8 cellular contexts compared by ENCODE assay signal in the genomic region with DNA sequence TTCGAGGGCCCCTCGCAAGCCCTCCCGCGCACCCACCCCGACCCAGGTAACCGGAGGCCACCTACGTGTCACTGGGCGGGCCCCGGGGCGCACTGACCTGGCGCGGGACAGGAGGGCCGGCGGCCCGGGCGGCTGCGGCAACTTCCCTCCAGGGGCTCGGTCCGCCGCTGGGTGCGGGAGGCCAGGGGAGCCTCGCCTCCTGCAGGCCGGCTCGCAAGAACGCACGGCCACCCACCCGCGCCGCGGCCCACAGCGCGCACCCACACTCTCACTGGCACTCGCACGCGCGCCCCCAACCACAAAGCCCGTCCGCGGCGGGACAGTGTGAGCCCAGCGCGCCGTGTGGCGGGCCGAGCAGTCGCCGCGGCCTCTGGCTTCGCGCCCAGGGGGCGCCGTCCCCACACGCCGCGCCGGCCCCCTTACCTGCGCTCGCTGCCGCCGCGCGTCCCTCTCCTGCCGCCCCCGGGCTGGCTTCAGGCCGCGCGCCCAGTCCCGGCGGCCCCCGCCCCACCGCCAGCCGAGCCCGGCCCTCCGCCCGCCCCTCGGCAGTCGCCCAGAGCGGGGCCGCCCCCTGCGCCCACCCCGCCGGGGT. TPM values are rescaled to one million over a fixed set of nuclear protein-coding genes. Genes with fewer than 3 reads are reported as not detected.
DNase-seq lines count a peak whose midpoint lies in the region; ATAC-seq and TF ChIP-seq lines count a peak whose summit lies in the region.

No MANE protein-coding gene starts in this region.

- DNase-seq in GM13976 (ENCODE audit: low spot score) (peak; percentile 75), hepatocyte (ENCODE audit: low spot score) (peak; percentile 88), sigmoid colon (peak; percentile 76), NCI-H774 (lab: John Stamatoyannopoulos, UW) (no peak), NCI-H146 (lab: John Stamatoyannopoulos, UW) (no peak)
- DNase-seq in activated CD8-positive, alpha-beta T cell treated with anti-CD3 and anti-CD28 coated beads, Interleukin-2, amount 10 ng/mL, durations not matched to agents 7 days and 5 days = no peak
- no peak for DNase-seq in activated CD4-positive, alpha-beta memory T cell treated with anti-CD3 and anti-CD28 coated beads for 36 hours

- peaks cover 10% of the 10 kb centered on the region for H3K4me1 Mint-ChIP-seq in activated CD8-positive, alpha-beta T cell treated with anti-CD3 and anti-CD28 coated beads, Interleukin-2, amount 10 ng/mL, durations not matched to agents 7 days and 5 days (ENCODE audit: low read depth)
- H3K4me1 Mint-ChIP-seq in activated CD4-positive, alpha-beta memory T cell treated with anti-CD3 and anti-CD28 coated beads for 36 hours (ENCODE audit: low read depth) = peaks cover 10% of the 10 kb centered on the region

- H3K27me3 ChIP-seq in hepatocyte (no peaks in the 10 kb centered on the region), sigmoid colon (peaks cover 12 to 52% (median 18%) of the 10 kb centered on the region in 3 donors)

- H3K27ac ChIP-seq in hepatocyte = peak overlapping the region; percentile 91
- H3K27ac ChIP-seq in sigmoid colon = peak overlapping the region; percentile 79 to 85 (median 83)

- H3K4me3 Mint-ChIP-seq in activated CD8-positive, alpha-beta T cell treated with anti-CD3 and anti-CD28 coated beads, Interleukin-2, amount 10 ng/mL, durations not matched to agents 7 days and 5 days = no peak overlapping the region
- no peak overlapping the region for H3K4me3 Mint-ChIP-seq in activated CD4-positive, alpha-beta memory T cell treated with anti-CD3 and anti-CD28 coated beads for 36 hours

- peak; percentile 62 for ATAC-seq in HG03280 (IDR thresholded peaks at IDR 0.05; ENCODE audit: unreplicated experiment)
- peak; percentile 60 for ATAC-seq in activated CD8-positive, alpha-beta T cell treated with anti-CD3 and anti-CD28 coated beads, Interleukin-2, amount 10 ng/mL, durations not matched to agents 7 days and 5 days

- H3K4me3 ChIP-seq in hepatocyte (peak overlapping the region; percentile 80), sigmoid colon (peak overlapping the region; percentile 39 to 64 (median 57))

- peaks cover 21% of the 10 kb centered on the region for H4K20me1 ChIP-seq in hepatocyte (ENCODE audit: insufficient read depth, poor library complexity, severe bottlenecking)

- intact Hi-C loops in sigmoid colon (cut with DNase I) = loop anchor here (5.0 to 10.0 kb wide), 4 partner anchors 143 to 383 kb away; no protein-coding TSS in a partner anchor
- intact Hi-C loops in activated CD4-positive, alpha-beta memory T cell treated with anti-CD3 and anti-CD28 coated beads for 36 hours (cut with micrococcal nuclease) = loop anchor here (5.0 kb wide), 1 partner anchor 259 kb away; no protein-coding TSS in a partner anchor

- TF ChIP-seq CTCF in GM13976 (IDR thresholded peaks at IDR 0.05; ENCODE audit: borderline replicate concordance, control extremely low read depth, extremely low read depth, insufficient read depth, missing control alignments) (peak; percentile 36), hepatocyte (IDR thresholded peaks at IDR 0.05; ENCODE audit: poor library complexity) (peak; percentile 33), sigmoid colon (IDR thresholded peaks at IDR 0.05) (no peak)

- peak overlapping the region; percentile 91 for H3K4me2 ChIP-seq in hepatocyte

- H3K9me3 Mint-ChIP-seq in activated CD8-positive, alpha-beta T cell treated with anti-CD3 and anti-CD28 coated beads, Interleukin-2, amount 10 ng/mL, durations not matched to agents 7 days and 5 days (ENCODE audit: insufficient read depth) = no peaks in the 10 kb centered on the region
- H3K9me3 Mint-ChIP-seq in activated CD4-positive, alpha-beta memory T cell treated with anti-CD3 and anti-CD28 coated beads for 36 hours = no peaks in the 10 kb centered on the region

- under 1% methylated on average over 23 of the region's 82 CpGs for WGBS in hepatocyte (ENCODE audit: low lambda C conversion rate, missing lambda C conversion rate)
- 1% methylated on average over 82 of the region's 82 CpGs for WGBS in sigmoid colon, 2 donors

- H3K9me2 ChIP-seq in hepatocyte (replicated peaks; ENCODE audit: insufficient read depth) = no peaks in the 10 kb centered on the region

- in situ Hi-C loops in GM13976 (cut with MboI; ENCODE audit: low sequenced_read_pairs, unreplicated experiment) = no loop called here

- H3K27ac Mint-ChIP-seq in activated CD8-positive, alpha-beta T cell treated with anti-CD3 and anti-CD28 coated beads, Interleukin-2, amount 10 ng/mL, durations not matched to agents 7 days and 5 days = no peak overlapping the region
- H3K27ac Mint-ChIP-seq in activated CD4-positive, alpha-beta memory T cell treated with anti-CD3 and anti-CD28 coated beads for 36 hours = no peak overlapping the region

- H3K79me2 ChIP-seq in hepatocyte = peaks cover 43% of the 10 kb centered on the region

- TF ChIP-seq EP300 in sigmoid colon (IDR thresholded peaks at IDR 0.05) = no peak

- TF ChIP-seq POLR2A in sigmoid colon (IDR thresholded peaks at IDR 0.05) = no peak

- no peaks in the 10 kb centered on the region for H3K36me3 ChIP-seq in hepatocyte (replicated peaks; ENCODE audit: insufficient read depth, low read depth)
- H3K36me3 ChIP-seq in sigmoid colon = no peaks in the 10 kb centered on the region

- CTCF ChIA-PET in activated CD8-positive, alpha-beta T cell treated with anti-CD3 and anti-CD28 coated beads, Interleukin-2, amount 10 ng/mL, durations not matched to agents 7 days and 5 days (lab: Charles Lee) = no interaction called here
- CTCF ChIA-PET in activated CD4-positive, alpha-beta memory T cell treated with anti-CD3 and anti-CD28 coated beads for 36 hours (lab: Charles Lee) = no interaction called here

- H3K9me3 ChIP-seq in hepatocyte (ENCODE audit: low read depth) (no peaks in the 10 kb centered on the region), sigmoid colon (no peaks in the 10 kb centered on the region)

- POLR2A ChIA-PET in activated CD8-positive, alpha-beta T cell treated with anti-CD3 and anti-CD28 coated beads, Interleukin-2, amount 10 ng/mL, durations not matched to agents 7 days and 5 days (lab: Charles Lee) = no interaction called here
- POLR2A ChIA-PET in activated CD4-positive, alpha-beta memory T cell treated with anti-CD3 and anti-CD28 coated beads for 36 hours (lab: Charles Lee) = no interaction called here

- H3K4me1 ChIP-seq in hepatocyte (ENCODE audit: insufficient read depth) = peaks cover 18% of the 10 kb centered on the region
- H3K4me1 ChIP-seq in sigmoid colon = peaks cover 0 to 18% (median 12%) of the 10 kb centered on the region in 4 donors

- peaks cover 6% of the 10 kb centered on the region for H3K36me3 Mint-ChIP-seq in activated CD8-positive, alpha-beta T cell treated with anti-CD3 and anti-CD28 coated beads, Interleukin-2, amount 10 ng/mL, durations not matched to agents 7 days and 5 days (ENCODE audit: low read depth)
- H3K36me3 Mint-ChIP-seq in activated CD4-positive, alpha-beta memory T cell treated with anti-CD3 and anti-CD28 coated beads for 36 hours = no peaks in the 10 kb centered on the region

- H2AFZ ChIP-seq in hepatocyte = peak overlapping the region; percentile 83

- H3K27me3 Mint-ChIP-seq in activated CD8-positive, alpha-beta T cell treated with anti-CD3 and anti-CD28 coated beads, Interleukin-2, amount 10 ng/mL, durations not matched to agents 7 days and 5 days (ENCODE audit: low read depth) = peaks cover 28% of the 10 kb centered on the region
- peaks cover 32% of the 10 kb centered on the region for H3K27me3 Mint-ChIP-seq in activated CD4-positive, alpha-beta memory T cell treated with anti-CD3 and anti-CD28 coated beads for 36 hours

RNA-seq across cellular contexts. Expression of a gene that starts 0.4 kb away (rescaled TPM):
- not detected for total RNA-seq in activated CD8-positive, alpha-beta T cell treated with anti-CD3 and anti-CD28 coated beads, Interleukin-2, amount 10 ng/mL, durations not matched to agents 7 days and 5 days
- total RNA-seq in hepatocyte = 36.8 and 45.9 TPM in 2 replicates
- polyA plus RNA-seq in hepatocyte = 20.2 and 24.2 TPM in 2 replicates
- total RNA-seq in sigmoid colon = 10 to 100 TPM; 30.7 to 62.4 (median 41.4) TPM
- polyA plus RNA-seq in sigmoid colon = 10 to 100 TPM; 11.3 to 42.0 (median 14.1) TPM
- total RNA-seq in activated CD4-positive, alpha-beta memory T cell treated with anti-CD3 and anti-CD28 coated beads for 36 hours = not detected

Comparison
In these comparisons a context has a peak if more than half of its experiments do, and no peak if none do; other contexts are left out.
1. DNase-seq: peak in GM13976 (single experiment), hepatocyte (single experiment) and sigmoid colon (single experiment); none in activated CD8-positive, alpha-beta T cell treated with anti-CD3 and anti-CD28 coated beads, Interleukin-2, amount 10 ng/mL, durations not matched to agents 7 days and 5 days (single experiment), NCI-H774 (single experiment), NCI-H146 (single experiment) and activated CD4-positive, alpha-beta memory T cell treated with anti-CD3 and anti-CD28 coated beads for 36 hours (single experiment).
2. CTCF ChIP-seq: peak in GM13976 (single experiment) and hepatocyte (single experiment); none in sigmoid colon (0 of 4).
3. RNA of a gene that starts 0.4 kb away (total RNA-seq): 30.7 to 62.4 TPM in sigmoid colon and 36.8 to 45.9 TPM in hepatocyte; not detected in activated CD8-positive, alpha-beta T cell treated with anti-CD3 and anti-CD28 coated beads, Interleukin-2, amount 10 ng/mL, durations not matched to agents 7 days and 5 days and not detected in activated CD4-positive, alpha-beta memory T cell treated with anti-CD3 and anti-CD28 coated beads for 36 hours; every median in the first group is over 10 times any median in the second.